ENCODE assay signal across 17 cellular contexts in genomic region chr20:59580208-59580980, GRCh38. TPM values are rescaled to one million over a fixed set of nuclear protein-coding genes. Genes with fewer than 3 reads are reported as not detected.
DNase-seq lines count a peak whose midpoint lies in the region; FAIRE-seq and TF ChIP-seq lines count a peak whose summit lies in the region.
"Had no signal": no experiment of that assay in that cellular context is flagged by ENCODE, and none has a peak within 500 bp of the region (broad histone marks: within the 10 kb centered on the region; RNA-seq: fewer than 3 reads in every experiment).

No MANE protein-coding gene starts in this region.

- H3K27me3 ChIP-seq in A673 (replicated peaks; ENCODE audit: insufficient read depth, low read depth, low read length, poor library complexity) = peaks cover 25% of the 10 kb centered on the region
- H3K27me3 ChIP-seq in BLaER1 treated with 17β-estradiol and CSF1 and Interleukin-3, amounts not matched to agents 10 nM and 100 nM = peaks cover 0 to 100% (median 0%) of the 10 kb centered on the region in 11 experiments; a peak in 7 of 22 replicates
- peaks cover 5 to 10% of the 10 kb centered on the region in 2 donors for H3K27me3 ChIP-seq in small intestine (ENCODE audit: control insufficient read depth in 2 of 2, insufficient read depth in 2 of 2, low read length in 2 of 2)

- TF ChIP-seq POLR2A in NB4 (IDR thresholded peaks at IDR 0.05; ENCODE audit: extremely low read depth, insufficient read length) = no peak

- no TSS peak for BruUV-seq in A673 (replicated peaks; lab: Mats Ljungman, UMichigan)

- POLR2A ChIA-PET in A673 (lab: Charles Lee; ENCODE audit: low non-redundant PET) = no interaction called here

- peak; percentile 93 for DNase-seq in A673 (ENCODE audit: low spot score)
- DNase-seq in NB4 (ENCODE audit: low read depth) = peak; percentile 95
- peak; percentile 31 for DNase-seq in fibroblast of mammary gland (ENCODE audit: low read depth)
- no peak for DNase-seq in T1000 (lab: John Stamatoyannopoulos, UW)
- no peak for DNase-seq in small intestine
- DNase-seq in NCI-H146 (lab: John Stamatoyannopoulos, UW) = no peak
- no peak for DNase-seq in NCI-H1092 treated with DMSO at 0.1 percent for 48 hours (lab: John Stamatoyannopoulos, UW)
- DNase-seq: activated CD4-positive, alpha-beta T cell treated with anti-CD3 and anti-CD28 coated beads for 48 hours; erythroblast; NCI-H1694 treated with DMSO at 0.1 percent for 48 hours; PC-9 had no signal

- WGBS in small intestine, 3 donors = 51 to 54% (median 54%) methylated on average over 8 of the region's 8 CpGs

- H3K4me1 ChIP-seq in A673 (ENCODE audit: insufficient read depth, low read length, poor library complexity, severe bottlenecking) (peaks cover 52% of the 10 kb centered on the region), small intestine (ENCODE audit: control insufficient read depth in 2 of 2, insufficient read depth in 1 of 2, low read depth in 1 of 2, low read length in 1 of 2) (no peaks in the 10 kb centered on the region)
- peaks cover 60 to 98% (median 94%) of the 10 kb centered on the region in 10 experiments for H3K4me1 ChIP-seq in BLaER1 treated with 17β-estradiol and CSF1 and Interleukin-3, amounts not matched to agents 10 nM and 100 nM

- H4K20me1 ChIP-seq in BLaER1 treated with 17β-estradiol and CSF1 and Interleukin-3, amounts not matched to agents 10 nM and 100 nM = peaks cover 0 to 41% (median 5%) of the 10 kb centered on the region in 11 experiments; a peak in 6 of 22 replicates

- H3K27ac ChIP-seq in A673 (ENCODE audit: low read depth, low read length, poor library complexity, severe bottlenecking) (no peak overlapping the region), small intestine (ENCODE audit: low read depth in 1 of 2, low read length in 1 of 2) (no peak overlapping the region)
- H3K27ac ChIP-seq in BLaER1 treated with 17β-estradiol and CSF1 and Interleukin-3, amounts not matched to agents 10 nM and 100 nM = peak overlapping the region in 8 of 11 experiments; percentile 58 to 85 (median 83); a peak in 16 of 22 replicates
- H3K27ac ChIP-seq: cardiac muscle cell, PC-9, SK-N-MC, suprapubic skin had no signal

- TF ChIP-seq CTCF in A673 (conservative IDR thresholded peaks at IDR 0.05; ENCODE audit: low read depth, low read length) = no peak
- no peak for TF ChIP-seq CTCF in NB4 (IDR thresholded peaks at IDR 0.05; ENCODE audit: low read depth, low read length)
- TF ChIP-seq CTCF in fibroblast of mammary gland (conservative IDR thresholded peaks at IDR 0.05; ENCODE audit: control insufficient read depth, insufficient read depth, low read depth, low read length) = no peak

- H3K4me3 ChIP-seq in A673 (ENCODE audit: low read depth, low read length, poor library complexity, severe bottlenecking) = no peak overlapping the region
- peak overlapping the region in 7 of 10 experiments; percentile 77 to 93 (median 80); a peak in 14 of 20 replicates for H3K4me3 ChIP-seq in BLaER1 treated with 17β-estradiol and CSF1 and Interleukin-3, amounts not matched to agents 10 nM and 100 nM
- H3K4me3 ChIP-seq in NB4 (ENCODE audit: low read depth, low read length) = no peak overlapping the region
- H3K4me3 ChIP-seq in fibroblast of mammary gland (ENCODE audit: control insufficient read depth, low read depth, low read length) = no peak overlapping the region
- H3K4me3 ChIP-seq in small intestine (ENCODE audit: low read depth in 1 of 2, low read length in 2 of 2) = no peak overlapping the region
- H3K4me3 ChIP-seq: cardiac muscle cell, GM23338, PC-9, SK-N-MC, suprapubic skin had no signal

- H3K9me3 ChIP-seq in A673 (ENCODE audit: low read depth, low read length, poor library complexity, severe bottlenecking) = no peaks in the 10 kb centered on the region
- no peaks in the 10 kb centered on the region for H3K9me3 ChIP-seq in BLaER1 treated with 17β-estradiol and CSF1 and Interleukin-3, amounts not matched to agents 10 nM and 100 nM (replicated peaks in 1 of 11)
- no peaks in the 10 kb centered on the region for H3K9me3 ChIP-seq in small intestine (ENCODE audit: control insufficient read depth, low read depth)
- H3K9me3 ChIP-seq: suprapubic skin had no signal

- peak overlapping the region; percentile 80 to 99 (median 93) for H3K4me2 ChIP-seq in BLaER1 treated with 17β-estradiol and CSF1 and Interleukin-3, amounts not matched to agents 10 nM and 100 nM
- H3K4me2 ChIP-seq: GM23338, PC-9 had no signal

- FAIRE-seq in small intestine (lab: Jason Lieb, UNC) = no peak

- intact Hi-C loops in A673 (cut with micrococcal nuclease; ENCODE audit: unreplicated experiment) = no loop called here

- H3K9ac ChIP-seq in BLaER1 treated with 17β-estradiol and CSF1 and Interleukin-3, amounts not matched to agents 10 nM and 100 nM = peak overlapping the region in 8 of 11 experiments; percentile 83 to 91 (median 86); a peak in 17 of 22 replicates

- H3K36me3 ChIP-seq in A673 (ENCODE audit: insufficient read depth, low read length, poor library complexity, severe bottlenecking) = no peaks in the 10 kb centered on the region
- H3K36me3 ChIP-seq in BLaER1 treated with 17β-estradiol and CSF1 and Interleukin-3, amounts not matched to agents 10 nM and 100 nM = peaks cover 0 to 39% (median 0%) of the 10 kb centered on the region in 11 experiments; a peak in 3 of 22 replicates
- no peaks in the 10 kb centered on the region for H3K36me3 ChIP-seq in small intestine (ENCODE audit: control insufficient read depth in 2 of 2, insufficient read depth in 2 of 2, low read length in 2 of 2)
- H3K36me3 ChIP-seq: cardiac muscle cell, suprapubic skin had no signal

- CTCF ChIA-PET in A673 (lab: Charles Lee) = interaction anchor here (1.0 kb wide), 1 partner anchor 10 kb away, joined by 3 read pairs; no protein-coding TSS in a partner anchor

RNA-seq across cellular contexts. Expression of gene PHACTR3, which starts 23.9 kb away (rescaled TPM):
- total RNA-seq in A673 (2021) = 0.17 and 0.59 TPM in 2 replicates
- polyA plus RNA-seq in small intestine = 1 to 10 TPM; 1.9 to 5.2 (median 4.7) TPM
- total RNA-seq: activated T-helper 2 cell treated with anti-CD3 and anti-CD28 coated beads, Interferon-gamma antibody, Interleukin-2, Interleukin-4, amounts not matched to agents 10 μg/mL and 5 μg/mL and 100 μg/mL, durations not matched to agents 14 hours and 24 hours and 36 hours had no signal

Comparison
In these comparisons a context has a peak if more than half of its experiments do, and no peak if none do; other contexts are left out.
1. DNase-seq: peak in A673 (single experiment), NB4 (single experiment) and fibroblast of mammary gland (single experiment); none in T1000 (single experiment), small intestine (single experiment), NCI-H146 (single experiment) and NCI-H1092 treated with DMSO at 0.1 percent for 48 hours (single experiment).
2. H3K27ac ChIP-seq: peak in BLaER1 treated with 17β-estradiol and CSF1 and Interleukin-3, amounts not matched to agents 10 nM and 100 nM (8 of 11); none in A673 (single experiment) and small intestine (0 of 2).
3. H3K4me3 ChIP-seq: peak in BLaER1 treated with 17β-estradiol and CSF1 and Interleukin-3, amounts not matched to agents 10 nM and 100 nM (7 of 10); none in A673 (single experiment), NB4 (single experiment), fibroblast of mammary gland (single experiment) and small intestine (0 of 2).